ENCODE assay signal across 21 cellular contexts in the genomic region with DNA sequence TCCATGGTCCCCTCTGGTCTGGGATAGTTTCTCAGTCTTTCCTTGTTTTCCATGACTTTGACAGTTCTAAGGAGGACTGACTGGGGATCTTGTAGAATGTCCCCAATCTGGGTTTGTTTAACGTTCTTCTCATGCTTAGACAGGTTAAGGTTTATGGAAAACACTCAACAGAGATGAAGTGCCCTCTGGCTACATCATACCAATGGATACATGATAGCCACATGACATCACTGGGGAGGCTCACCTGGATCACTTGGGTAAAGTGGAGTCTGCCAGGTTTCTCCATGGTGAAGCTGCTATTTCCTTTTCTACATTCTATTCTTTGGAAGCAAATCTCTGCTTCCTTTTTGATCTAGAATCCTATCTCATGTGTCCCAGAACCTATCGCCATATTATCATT. TPM values are rescaled to one million over a fixed set of nuclear protein-coding genes. Genes with fewer than 3 reads are reported as not detected.
"Had no signal": no experiment of that assay in that cellular context is flagged by ENCODE, and none has a peak within 500 bp of the region (broad histone marks: within the 10 kb centered on the region; RNA-seq: fewer than 3 reads in every experiment).

No MANE protein-coding gene starts in this region.

- H3K9me3 ChIP-seq: colonic mucosa, gastrocnemius medialis, left ventricle myocardium inferior, neutrophil, right lobe of liver, transverse colon had no signal

- DNase-seq: activated CD4-positive, alpha-beta memory T cell treated with anti-CD3 and anti-CD28 coated beads, Interleukin-2, amount 10 ng/mL, durations not matched to agents 7 days and 5 days; activated CD4-positive, alpha-beta T cell treated with anti-CD3 and anti-CD28 coated beads for 1 hour; activated CD4-positive, alpha-beta T cell treated with anti-CD3 and anti-CD28 coated beads, Interleukin-2, amount 10 ng/mL, durations not matched to agents 7 days and 5 days; activated naive CD4-positive, alpha-beta T cell treated with Interleukin-2 at 50 U/mL for 16 hours; activated T-cell treated with anti-CD3 and anti-CD28 coated beads, Interleukin-2, amount 50 U/mL, for 48 hours; anterior cingulate cortex; cerebellar nuclear complex; colonic mucosa; effector CD8-positive, alpha-beta T cell; erythroblast; gastrocnemius medialis; glutamatergic neuron; left ventricle myocardium inferior; naive B cell; nephron progenitor cell; stimulated activated CD4-positive, alpha-beta T cell treated with anti-CD3 and anti-CD28 coated beads, Interleukin-2, amount 100 ng/mL, for 48 hours; stimulated activated naive CD4-positive, alpha-beta T cell treated with Interleukin-2 at 50 U/mL for 16 hours; transverse colon had no signal

- H3K36me3 ChIP-seq: colonic mucosa, gastrocnemius medialis, left ventricle myocardium inferior, neutrophil, right lobe of liver, transverse colon had no signal

- H3K27ac ChIP-seq: colonic mucosa, gastrocnemius medialis, left ventricle myocardium inferior, neutrophil, right lobe of liver, transverse colon had no signal

- H3K27me3 ChIP-seq: colonic mucosa, gastrocnemius medialis, right lobe of liver, transverse colon had no signal

- H3K4me1 ChIP-seq: colonic mucosa, gastrocnemius medialis, left ventricle myocardium inferior, right lobe of liver, transverse colon had no signal

- ATAC-seq: gastrocnemius medialis, right lobe of liver, WTC11 had no signal

- H3K4me3 ChIP-seq: colonic mucosa, gastrocnemius medialis, left ventricle myocardium inferior, right lobe of liver, transverse colon had no signal

RNA-seq across cellular contexts. Expression of a gene that starts 55.5 kb away (rescaled TPM):
- total RNA-seq: activated CD4-positive, alpha-beta T cell treated with anti-CD3 and anti-CD28 coated beads, Interleukin-2, amount 10 ng/mL, durations not matched to agents 7 days and 5 days; gastrocnemius medialis; left ventricle myocardium inferior; transverse colon had no signal
